In the genomic region with DNA sequence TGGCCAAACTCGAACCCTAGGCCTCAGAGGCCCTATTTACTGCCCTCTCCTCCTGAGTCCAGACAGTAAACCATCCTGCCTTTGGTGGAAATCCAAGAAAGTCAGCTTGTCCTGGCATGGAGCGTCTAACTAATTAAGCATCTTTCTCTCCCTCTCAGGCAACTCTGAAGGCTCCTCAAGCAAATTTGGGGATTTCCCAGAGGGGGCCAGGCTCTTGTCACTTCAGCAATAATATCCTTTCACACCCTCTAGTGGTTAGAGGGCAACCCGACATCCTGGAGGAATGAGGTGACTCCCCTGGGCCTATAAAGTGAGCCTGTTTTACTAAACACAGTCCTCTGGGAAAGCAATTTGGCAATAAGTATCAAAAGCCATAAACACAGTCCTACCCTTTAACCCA, we compare ENCODE assay signal across 8 cellular contexts.
DNase-seq lines count a peak whose midpoint lies in the region; ATAC-seq lines count a peak whose summit lies in the region.

No MANE protein-coding gene starts in this region.

- H3K4me1 ChIP-seq in CD4-positive, CD25-positive, alpha-beta regulatory T cell (ENCODE audit: control insufficient read depth, insufficient read depth, low read length, poor library complexity, severe bottlenecking), result peaks cover 5% of the 10 kb centered on the region

- no peaks in the 10 kb centered on the region for H3K36me3 ChIP-seq in CD4-positive, CD25-positive, alpha-beta regulatory T cell (ENCODE audit: control insufficient read depth, insufficient read depth, low read length)

- peaks cover 3% of the 10 kb centered on the region for H3K27me3 ChIP-seq in CD4-positive, CD25-positive, alpha-beta regulatory T cell (ENCODE audit: control insufficient read depth, insufficient read depth, low read length)

- no peaks in the 10 kb centered on the region for H3K9me3 ChIP-seq in CD4-positive, CD25-positive, alpha-beta regulatory T cell (ENCODE audit: control insufficient read depth in 2 of 2, low read length in 2 of 2)

- peak; percentile 47 to 86 (median 77) for DNase-seq in CD4-positive, CD25-positive, alpha-beta regulatory T cell
- DNase-seq in GM19240 (ENCODE audit: insufficient read length, low spot score) (peak; percentile 39), RKO (ENCODE audit: low spot score) (peak; percentile 57), kidney glomerular epithelial cell (lab: John Stamatoyannopoulos, UW) (peak; percentile 13), retina (no peak)
- peak; percentile 3 for DNase-seq in activated T-helper 9 cell treated with anti-CD3 and anti-CD28 coated beads, Interleukin-2, amount 50 U/mL, for 16 hours (ENCODE audit: low read depth)
- peak; percentile 13 to 37 for DNase-seq in stimulated activated CD8-positive, alpha-beta memory T cell treated with anti-CD3 and anti-CD28 coated beads, Interleukin-7, amount 100 ng/mL, for 48 hours (ENCODE audit: extremely low read depth in 1 of 2, low read depth in 1 of 2)

- peak overlapping the region; percentile 48 for H3K27ac ChIP-seq in CD4-positive, CD25-positive, alpha-beta regulatory T cell (ENCODE audit: insufficient read depth, low read length, poor library complexity, severe bottlenecking)

- ATAC-seq in CD4-positive, CD25-positive, alpha-beta regulatory T cell (ENCODE audit: low read depth in 2 of 2), result peak; percentile 94
- ATAC-seq in HG03196 (IDR thresholded peaks at IDR 0.05; ENCODE audit: unreplicated experiment), result peak; percentile 96

- H3K4me1 Mint-ChIP-seq in CD4-positive, CD25-positive, alpha-beta regulatory T cell, result peaks cover 0 to 10% (median 8%) of the 10 kb centered on the region in 4 donors

- H3K4me3 ChIP-seq in CD4-positive, CD25-positive, alpha-beta regulatory T cell (ENCODE audit: low read depth, low read length), result no peak overlapping the region

- no peaks in the 10 kb centered on the region for H3K9me3 Mint-ChIP-seq in CD4-positive, CD25-positive, alpha-beta regulatory T cell

- peak overlapping the region; percentile 74 to 91 (median 74) for H3K27ac Mint-ChIP-seq in CD4-positive, CD25-positive, alpha-beta regulatory T cell

- no peaks in the 10 kb centered on the region for H3K36me3 Mint-ChIP-seq in CD4-positive, CD25-positive, alpha-beta regulatory T cell

- H3K4me3 Mint-ChIP-seq in CD4-positive, CD25-positive, alpha-beta regulatory T cell, result no peak overlapping the region

- peaks cover 11% of the 10 kb centered on the region for H3K27me3 Mint-ChIP-seq in CD4-positive, CD25-positive, alpha-beta regulatory T cell
